8 cellular contexts compared by ENCODE assay signal in genomic region chr16:66751135-66751991, GRCh38. TPM values are rescaled to one million over a fixed set of nuclear protein-coding genes. Genes with fewer than 3 reads are reported as not detected.
DNase-seq lines count a peak whose midpoint lies in the region; ATAC-seq and TF ChIP-seq lines count a peak whose summit lies in the region.

Gene DYNC1LI2 (minus strand): TSS chr16:66751609. CDS start chr16:66751591, 18 bp downstream.

- H3K9me3 Mint-ChIP-seq in neural progenitor cell = no peaks in the 10 kb centered on the region

- TF ChIP-seq CTCF in DND-41 (IDR thresholded peaks at IDR 0.05; ENCODE audit: borderline replicate concordance, extremely low read depth, low read length, poor library complexity, severe bottlenecking) (peak; percentile 96), foreskin keratinocyte (conservative IDR thresholded peaks at IDR 0.05) (peak; percentile 94), neural progenitor cell (IDR thresholded peaks at IDR 0.05) (peak; percentile 73)

- H3K27ac ChIP-seq in DND-41 (ENCODE audit: low read length) (peak within 1 kb of the TSS; percentile 92), SJCRH30 (peak within 1 kb of the TSS; percentile 84), foreskin keratinocyte (peak within 1 kb of the TSS; percentile 94), neural progenitor cell (peak within 1 kb of the TSS; percentile 96)

- DNase-seq in DND-41 (peak; percentile 82), SJCRH30 (peak; percentile 87 to 89), foreskin keratinocyte (peak in 1 of 2 donors; percentile 30), neural progenitor cell (ENCODE audit: low spot score) (peak; percentile 91), stromal cell of bone marrow (ENCODE audit: low read depth) (peak; percentile 51)
- DNase-seq in activated gamma-delta T cell treated with anti-CD3 and anti-CD28 coated beads, Interleukin-2, amount 50 U/mL, for 16 hours (ENCODE audit: low read depth) = peak; percentile 60

- peaks cover 24% of the 10 kb centered on the region for H3K36me3 Mint-ChIP-seq in neural progenitor cell

- H2AFZ ChIP-seq in DND-41 (ENCODE audit: low read depth, low read length) (peak within 1 kb of the TSS; percentile 76), neural progenitor cell (replicated peaks) (peak within 1 kb of the TSS; percentile 95)

- ATAC-seq in DND-41 (ENCODE audit: insufficient read depth, low read depth) = peak; percentile 88
- peak; percentile 88 for ATAC-seq in GM21528 (IDR thresholded peaks at IDR 0.05; ENCODE audit: low FRiP score, unreplicated experiment)
- peak; percentile 92 for ATAC-seq in foreskin keratinocyte

- H3K79me2 ChIP-seq in DND-41 (ENCODE audit: insufficient read depth, low read length) (peaks cover 50% of the 10 kb centered on the region), neural progenitor cell (ENCODE audit: low read depth) (peaks cover 52% of the 10 kb centered on the region)

- H3K4me1 ChIP-seq in DND-41 (ENCODE audit: insufficient read depth, low read length) (peaks cover 44% of the 10 kb centered on the region), SJCRH30 (peaks cover 11% of the 10 kb centered on the region; the same call in 1 of the 2 replicates), foreskin keratinocyte (peaks cover 4% of the 10 kb centered on the region), neural progenitor cell (peaks cover 12% of the 10 kb centered on the region)

- TF ChIP-seq EP300 in Ishikawa (IDR thresholded peaks at IDR 0.05; ENCODE audit: borderline replicate concordance) = no peak

- H3K36me3 ChIP-seq in DND-41 (ENCODE audit: insufficient read depth, low read length) = peaks cover 38% of the 10 kb centered on the region
- peaks cover 39% of the 10 kb centered on the region for H3K36me3 ChIP-seq in SJCRH30
- H3K36me3 ChIP-seq in neural progenitor cell = peaks cover 13% of the 10 kb centered on the region

- peaks cover 19% of the 10 kb centered on the region for H4K20me1 ChIP-seq in DND-41 (ENCODE audit: insufficient read depth, low read length)
- peaks cover 47% of the 10 kb centered on the region for H4K20me1 ChIP-seq in neural progenitor cell (ENCODE audit: low read depth)

- H3K27me3 Mint-ChIP-seq in neural progenitor cell (ENCODE audit: insufficient read depth, low read depth) = peaks cover 4% of the 10 kb centered on the region

- peaks cover 19% of the 10 kb centered on the region for H3K4me1 Mint-ChIP-seq in neural progenitor cell

- peak within 1 kb of the TSS; percentile 90 for H3K27ac Mint-ChIP-seq in neural progenitor cell

- H3K27me3 ChIP-seq in DND-41 (ENCODE audit: insufficient read depth, low read length, poor library complexity) (peaks cover 7% of the 10 kb centered on the region), SJCRH30 (no peaks in the 10 kb centered on the region), foreskin keratinocyte (no peaks in the 10 kb centered on the region), neural progenitor cell (peaks cover 18% of the 10 kb centered on the region)

- H3K4me3 ChIP-seq in DND-41 (ENCODE audit: low read depth in 1 of 2, low read length in 2 of 2) (peak within 1 kb of the TSS; percentile 73 to 86; a peak in 3 of 4 replicates), SJCRH30 (peak within 1 kb of the TSS; percentile 99), neural progenitor cell (peak within 1 kb of the TSS; percentile 99)

- H3K4me3 Mint-ChIP-seq in neural progenitor cell = peak within 1 kb of the TSS; percentile 96

- H3K4me2 ChIP-seq in DND-41 (ENCODE audit: insufficient read depth, low read length) (peak within 1 kb of the TSS; percentile 77), neural progenitor cell (peak within 1 kb of the TSS; percentile 92)

- peaks cover 8% of the 10 kb centered on the region for H3F3A ChIP-seq in neural progenitor cell (ENCODE audit: low read depth)

- TF ChIP-seq RAD21 in Ishikawa (IDR thresholded peaks at IDR 0.05; ENCODE audit: low read depth) = peak; percentile 27; the same call in 1 of the 2 replicates

- H3K9me3 ChIP-seq in DND-41 (ENCODE audit: insufficient read depth, low read length, severe bottlenecking) (no peaks in the 10 kb centered on the region), SJCRH30 (replicated peaks) (no peaks in the 10 kb centered on the region), neural progenitor cell (ENCODE audit: low read depth) (no peaks in the 10 kb centered on the region)

- peak within 1 kb of the TSS; percentile 85 for H3K9ac ChIP-seq in DND-41 (ENCODE audit: low read depth, low read length)
- peak within 1 kb of the TSS; percentile 100 for H3K9ac ChIP-seq in neural progenitor cell

TF ChIP-seq in Ishikawa, 13 proteins besides CTCF, POLR2A, EP300 and RAD21:
- TF ChIP-seq TCF12 (IDR thresholded peaks at IDR 0.05; ENCODE audit: low read depth) (peak; percentile 26; the same call in 1 of the 2 replicates), ZBTB7A (IDR thresholded peaks at IDR 0.05; ENCODE audit: low read depth) (peak; percentile 94), TAF1 (IDR thresholded peaks at IDR 0.05; ENCODE audit: low read depth) (peak; percentile 92), REST (IDR thresholded peaks at IDR 0.05; ENCODE audit: low read depth) (no peak), YY1 (IDR thresholded peaks at IDR 0.05; ENCODE audit: low read depth) (peak; percentile 93)
- TF ChIP-seq, protein P1, sequence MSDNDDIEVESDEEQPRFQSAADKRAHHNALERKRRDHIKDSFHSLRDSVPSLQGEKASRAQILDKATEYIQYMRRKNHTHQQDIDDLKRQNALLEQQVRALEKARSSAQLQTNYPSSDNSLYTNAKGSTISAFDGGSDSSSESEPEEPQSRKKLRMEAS (IDR thresholded peaks at IDR 0.05) = peak; percentile 56; the same call in 1 of the 2 replicates

RNA-seq across cellular contexts. Expression of gene DYNC1LI2, which starts in this region (rescaled TPM):
- total RNA-seq in SJCRH30 (2014; rRNA removed; shearing (Covaris generic)) = 131 and 158 TPM in 2 replicates
- total RNA-seq in foreskin keratinocyte (61.7 and 69.7 TPM in 2 replicates), neural progenitor cell (ENCODE audit: low replicate concordance) (94.3 and 104 TPM in 2 replicates)
- 18.1 and 19.5 TPM in 2 replicates for polyA plus RNA-seq in foreskin keratinocyte
